8 cellular contexts compared by ENCODE assay signal in the genomic region with DNA sequence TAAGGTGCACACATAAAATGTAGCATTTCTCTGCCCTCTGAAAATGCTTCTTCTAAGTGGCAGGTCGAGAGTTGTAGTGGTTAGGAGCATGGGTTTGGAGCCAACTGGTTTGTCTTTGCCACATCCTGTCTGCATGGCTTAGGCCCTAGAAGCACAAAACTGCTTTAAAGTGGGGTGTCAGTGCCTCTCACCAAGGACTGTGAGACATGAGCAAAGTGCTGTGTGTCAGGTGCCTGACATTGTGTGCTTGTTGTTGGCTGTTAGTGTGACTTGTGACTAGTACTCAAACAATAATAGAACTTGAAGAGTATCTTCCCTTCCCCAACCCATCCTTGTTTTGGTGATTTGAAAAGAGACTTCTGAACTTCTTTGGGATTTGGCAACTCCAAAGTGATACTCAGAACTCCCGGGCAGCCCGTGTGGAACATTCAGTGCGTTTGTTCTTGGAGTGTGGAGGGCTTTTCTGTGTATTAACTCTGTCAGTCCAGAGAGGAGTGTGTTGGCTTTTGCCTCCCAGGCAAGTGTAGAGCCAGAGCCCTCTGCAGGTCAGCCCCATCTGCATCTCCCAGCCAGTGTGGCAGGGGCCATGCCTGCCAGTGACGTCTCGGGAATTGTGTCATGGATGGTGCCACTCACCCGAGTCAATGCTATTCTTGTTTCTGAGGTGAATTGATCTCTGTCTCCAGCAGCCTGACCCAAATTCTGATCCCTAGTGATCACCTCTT. TPM values are rescaled to one million over a fixed set of nuclear protein-coding genes. Genes with fewer than 3 reads are reported as not detected.
DNase-seq lines count a peak whose midpoint lies in the region; ATAC-seq and TF ChIP-seq lines count a peak whose summit lies in the region.

No MANE protein-coding gene starts in this region.

- H3K4me1 ChIP-seq in ovary (ENCODE audit: insufficient read depth): peaks cover 31% of the 10 kb centered on the region
- H3K4me1 ChIP-seq in left lung: peaks cover 22 to 45% of the 10 kb centered on the region in 2 donors

- H3K4me1 Mint-ChIP-seq in activated naive CD4-positive, alpha-beta T cell treated with anti-CD3 and anti-CD28 coated beads for 36 hours (ENCODE audit: low read depth): peaks cover 80% of the 10 kb centered on the region

- ATAC-seq in GM18519 (IDR thresholded peaks at IDR 0.05; ENCODE audit: low FRiP score, unreplicated experiment) (peak; percentile 38), HG03571 (IDR thresholded peaks at IDR 0.05; ENCODE audit: unreplicated experiment) (peak; percentile 43), HG02870 (IDR thresholded peaks at IDR 0.05; ENCODE audit: unreplicated experiment) (no peak), left lung (no peak)

- no peak overlapping the region for H3K4me3 Mint-ChIP-seq in activated naive CD4-positive, alpha-beta T cell treated with anti-CD3 and anti-CD28 coated beads for 36 hours

- no peak overlapping the region for H3K4me3 ChIP-seq in ovary
- H3K4me3 ChIP-seq in left lung: no peak overlapping the region

- 43 to 48% (median 45%) methylated on average over 7 of the region's 7 CpGs for WGBS in ovary, 3 donors

- intact Hi-C loops in activated naive CD4-positive, alpha-beta T cell treated with anti-CD3 and anti-CD28 coated beads for 36 hours (cut with micrococcal nuclease): loop anchor here (1.0 kb wide), 2 partner anchors 9 to 24 kb away; no protein-coding TSS in a partner anchor
- intact Hi-C loops in ovary (cut with DNase I): loop anchor here in 1 of 4 donors (10.0 kb wide), 1 partner anchor 134 kb away; no protein-coding TSS in a partner anchor
- intact Hi-C loops in left lung (cut with DNase I): loop anchor here in 1 of 2 donors (10.0 kb wide), 1 partner anchor 146 kb away; no protein-coding TSS in a partner anchor

- peak; percentile 70 for DNase-seq in activated naive CD4-positive, alpha-beta T cell treated with anti-CD3 and anti-CD28 coated beads for 36 hours
- DNase-seq in ovary (peak in 3 of 5 donors; percentile 21 to 57 (median 23)), kidney glomerular epithelial cell (lab: John Stamatoyannopoulos, UW) (no peak), NCI-H187 (lab: John Stamatoyannopoulos, UW) (no peak), left lung (no peak)

- peak overlapping the region; percentile 25 for H3K27ac Mint-ChIP-seq in activated naive CD4-positive, alpha-beta T cell treated with anti-CD3 and anti-CD28 coated beads for 36 hours

- H3K27ac ChIP-seq in ovary (no peak overlapping the region), left lung (no peak overlapping the region)

- TF ChIP-seq CTCF in ovary (IDR thresholded peaks at IDR 0.05) (no peak), left lung (IDR thresholded peaks at IDR 0.05) (no peak)

- peaks cover 2% of the 10 kb centered on the region for H3K27me3 Mint-ChIP-seq in activated naive CD4-positive, alpha-beta T cell treated with anti-CD3 and anti-CD28 coated beads for 36 hours (ENCODE audit: low read depth)

- no peaks in the 10 kb centered on the region for H3K9me3 Mint-ChIP-seq in activated naive CD4-positive, alpha-beta T cell treated with anti-CD3 and anti-CD28 coated beads for 36 hours

- H3K36me3 ChIP-seq in ovary (no peaks in the 10 kb centered on the region), left lung (peaks cover 0 to 5% of the 10 kb centered on the region in 2 donors)

- TF ChIP-seq EP300 in ovary (IDR thresholded peaks at IDR 0.05): no peak

- no peaks in the 10 kb centered on the region for H3K9me3 ChIP-seq in ovary
- no peaks in the 10 kb centered on the region for H3K9me3 ChIP-seq in left lung

- no peaks in the 10 kb centered on the region for H3K27me3 ChIP-seq in ovary
- no peaks in the 10 kb centered on the region for H3K27me3 ChIP-seq in left lung

- no peak for TF ChIP-seq POLR2A in ovary (IDR thresholded peaks at IDR 0.05)

- CTCF ChIA-PET in activated naive CD4-positive, alpha-beta T cell treated with anti-CD3 and anti-CD28 coated beads for 36 hours (lab: Charles Lee): no interaction called here

- H3K36me3 Mint-ChIP-seq in activated naive CD4-positive, alpha-beta T cell treated with anti-CD3 and anti-CD28 coated beads for 36 hours (ENCODE audit: low read depth): peaks cover 9% of the 10 kb centered on the region

RNA-seq across cellular contexts. Expression of a gene that starts 5.0 kb away (rescaled TPM):
- 10 to 100 TPM; 11.6 to 13.0 TPM for total RNA-seq in activated naive CD4-positive, alpha-beta T cell treated with anti-CD3 and anti-CD28 coated beads for 36 hours
- total RNA-seq in ovary (10 to 100 TPM; 23.5 to 47.6 (median 32.4) TPM), left lung (10 to 100 TPM; 50.9 to 57.0 TPM)
- 10 to 100 TPM; 11.3 to 61.2 TPM for polyA plus RNA-seq in ovary

Comparison
In these comparisons a context has a peak if more than half of its experiments do, and no peak if none do; other contexts are left out.
1. ATAC-seq: peak in GM18519 (single experiment) and HG03571 (single experiment); none in HG02870 (single experiment) and left lung (single experiment).
2. DNase-seq: peak in activated naive CD4-positive, alpha-beta T cell treated with anti-CD3 and anti-CD28 coated beads for 36 hours (single experiment) and ovary (3 of 5); none in kidney glomerular epithelial cell (single experiment), NCI-H187 (0 of 2) and left lung (0 of 2).